ENCODE assay signal across 8 cellular contexts in the genomic region with DNA sequence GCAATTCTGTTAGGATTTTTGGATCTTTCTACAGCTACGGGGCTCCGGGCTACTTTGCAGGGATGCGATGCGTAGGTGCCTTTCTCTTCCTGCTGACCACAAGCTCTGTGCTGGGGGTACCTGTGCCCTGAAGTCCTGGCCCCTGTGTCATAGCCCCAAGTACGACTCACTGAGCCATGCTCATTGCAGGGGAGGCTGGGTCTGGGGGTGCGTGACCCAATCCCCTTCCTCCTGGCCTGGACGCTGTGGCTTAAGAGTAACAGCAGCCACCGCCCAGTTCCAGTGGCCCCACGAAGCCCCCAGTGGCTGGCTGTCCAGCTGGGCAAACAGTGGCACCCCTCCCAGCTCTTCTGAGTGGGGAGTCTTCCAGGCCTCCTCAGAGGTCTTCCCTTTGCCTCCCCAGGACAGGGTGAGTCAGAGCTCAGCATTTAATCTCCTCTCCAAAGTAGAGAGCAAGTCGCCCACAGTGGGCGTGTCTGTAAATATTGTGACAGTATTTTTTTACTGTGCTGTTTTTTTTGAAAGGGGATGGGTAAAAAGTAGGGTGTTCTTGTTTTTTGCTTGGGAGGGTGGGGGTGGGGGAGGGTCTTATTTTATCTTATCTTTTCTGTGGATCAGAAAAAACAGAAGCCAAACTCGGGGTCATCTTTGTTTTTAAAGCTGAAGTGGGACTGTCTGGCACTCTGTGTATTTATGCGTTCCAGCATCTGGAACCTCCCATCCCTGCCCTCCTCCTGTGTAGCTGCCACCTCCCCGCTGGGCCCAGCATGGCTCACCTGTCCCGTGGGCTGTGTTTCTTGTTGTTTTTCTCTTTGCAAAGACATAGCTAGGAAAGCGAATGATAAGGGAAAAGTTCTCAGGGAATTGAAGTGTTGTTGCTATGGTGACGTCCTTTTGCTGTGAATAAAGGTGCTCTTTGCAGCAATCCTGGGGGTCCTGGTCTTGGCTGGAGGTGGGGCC. TPM values are rescaled to one million over a fixed set of nuclear protein-coding genes. Genes with fewer than 3 reads are reported as not detected.
A peak's percentile ranks its signal among the peaks of the same experiment; 100 is the strongest.
DNase-seq lines count a peak whose midpoint lies in the region; ATAC-seq and TF ChIP-seq lines count a peak whose summit lies in the region.

No MANE protein-coding gene starts in this region.

- no peak for TF ChIP-seq POLR2A in gastrocnemius medialis (IDR thresholded peaks at IDR 0.05)

- H3K4me1 ChIP-seq in psoas muscle (peaks cover 12% of the 10 kb centered on the region), gastrocnemius medialis (peaks cover 0 to 11% of the 10 kb centered on the region in 2 donors)

- H3K4me3 ChIP-seq in HL-60 (replicated peaks; ENCODE audit: insufficient read depth, low read length) (no peak overlapping the region), psoas muscle (no peak overlapping the region), gastrocnemius medialis (no peak overlapping the region)

- H3K9me3 ChIP-seq in psoas muscle (no peaks in the 10 kb centered on the region), gastrocnemius medialis (no peaks in the 10 kb centered on the region)

- H3K9me3 Mint-ChIP-seq in T-helper 2 cell treated with Interferon-gamma antibody and Interleukin-4, amounts not matched to agents 5 μg/mL and 100 μg/mL, for 36 hours, result no peaks in the 10 kb centered on the region
- H3K9me3 Mint-ChIP-seq in dendritic cell treated with granulocyte-macrophage colony-stimulating factor and Interleukin-4, amounts not matched to agents 40 ng/mL and 50 ng/mL, for 4 days, result no peaks in the 10 kb centered on the region

- no peak for ATAC-seq in psoas muscle
- ATAC-seq in gastrocnemius medialis, result no peak

- 79 to 85% (median 82%) methylated on average over 17 of the region's 17 CpGs for WGBS in psoas muscle, 3 donors

- no peaks in the 10 kb centered on the region for H3K27me3 ChIP-seq in HL-60 (ENCODE audit: insufficient read depth, poor library complexity, severe bottlenecking)
- peaks cover 0 to 15% (median 10%) of the 10 kb centered on the region in 3 donors for H3K27me3 ChIP-seq in psoas muscle (ENCODE audit: insufficient read depth in 3 of 3, low read length in 2 of 3)
- peaks cover 12 to 25% (median 15%) of the 10 kb centered on the region in 3 donors for H3K27me3 ChIP-seq in gastrocnemius medialis

- peak overlapping the region; percentile 78 for H3K4me3 Mint-ChIP-seq in T-helper 2 cell treated with Interferon-gamma antibody and Interleukin-4, amounts not matched to agents 5 μg/mL and 100 μg/mL, for 36 hours
- peak overlapping the region; percentile 60 for H3K4me3 Mint-ChIP-seq in dendritic cell treated with granulocyte-macrophage colony-stimulating factor and Interleukin-4, amounts not matched to agents 40 ng/mL and 50 ng/mL, for 4 days

- no peak for TF ChIP-seq CTCF in HL-60 (IDR thresholded peaks at IDR 0.05; ENCODE audit: insufficient read depth, low read length)
- no peak for TF ChIP-seq CTCF in psoas muscle (IDR thresholded peaks at IDR 0.05)
- TF ChIP-seq CTCF in gastrocnemius medialis (IDR thresholded peaks at IDR 0.05 in 4 of 5, conservative IDR thresholded peaks at IDR 0.05 in 1 of 5), result no peak

- H3K27me3 Mint-ChIP-seq in T-helper 2 cell treated with Interferon-gamma antibody and Interleukin-4, amounts not matched to agents 5 μg/mL and 100 μg/mL, for 36 hours (ENCODE audit: low read depth), result no peaks in the 10 kb centered on the region
- H3K27me3 Mint-ChIP-seq in dendritic cell treated with granulocyte-macrophage colony-stimulating factor and Interleukin-4, amounts not matched to agents 40 ng/mL and 50 ng/mL, for 4 days, result no peaks in the 10 kb centered on the region

- DNase-seq in A172 (ENCODE audit: low spot score) (peak; percentile 98), HL-60 (ENCODE audit: low read depth in 1 of 2, low spot score in 1 of 2) (peak; percentile 55 to 58), psoas muscle (peak; percentile 36 to 45), gastrocnemius medialis (no peak), NCI-H446 (lab: John Stamatoyannopoulos, UW) (no peak), posterior cingulate gyrus (no peak)
- peak; percentile 56 for DNase-seq in T-helper 2 cell treated with Interferon-gamma antibody and Interleukin-4, amounts not matched to agents 5 μg/mL and 100 μg/mL, for 36 hours (ENCODE audit: low spot score)

- H3K36me3 Mint-ChIP-seq in T-helper 2 cell treated with Interferon-gamma antibody and Interleukin-4, amounts not matched to agents 5 μg/mL and 100 μg/mL, for 36 hours (ENCODE audit: low read depth), result peaks cover 31% of the 10 kb centered on the region
- H3K36me3 Mint-ChIP-seq in dendritic cell treated with granulocyte-macrophage colony-stimulating factor and Interleukin-4, amounts not matched to agents 40 ng/mL and 50 ng/mL, for 4 days (ENCODE audit: low read depth), result peaks cover 62% of the 10 kb centered on the region

- intact Hi-C loops in dendritic cell treated with granulocyte-macrophage colony-stimulating factor and Interleukin-4, amounts not matched to agents 40 ng/mL and 50 ng/mL, for 4 days (cut with micrococcal nuclease), result loop anchor here (5.0 to 10.0 kb wide), 2 partner anchors 40 to 107 kb away; partner anchors contain the start of gene TTYH3
- intact Hi-C loops in psoas muscle (cut with DNase I) (no loop called here), gastrocnemius medialis (cut with DNase I; ENCODE audit: low total_unique reads) (no loop called here), posterior cingulate gyrus (cut with DNase I) (no loop called here)

- peak overlapping the region; percentile 90 for H3K27ac Mint-ChIP-seq in T-helper 2 cell treated with Interferon-gamma antibody and Interleukin-4, amounts not matched to agents 5 μg/mL and 100 μg/mL, for 36 hours
- peak overlapping the region; percentile 98 for H3K27ac Mint-ChIP-seq in dendritic cell treated with granulocyte-macrophage colony-stimulating factor and Interleukin-4, amounts not matched to agents 40 ng/mL and 50 ng/mL, for 4 days

- H3K36me3 ChIP-seq in psoas muscle (ENCODE audit: insufficient read depth in 1 of 2, low read depth in 1 of 2), result no peaks in the 10 kb centered on the region
- no peaks in the 10 kb centered on the region for H3K36me3 ChIP-seq in gastrocnemius medialis

- in situ Hi-C loops in gastrocnemius medialis (cut with MboI; ENCODE audit: low sequenced_read_pairs in 4 of 4), result no loop called here

- H3K4me1 Mint-ChIP-seq in T-helper 2 cell treated with Interferon-gamma antibody and Interleukin-4, amounts not matched to agents 5 μg/mL and 100 μg/mL, for 36 hours (ENCODE audit: low read depth), result peaks cover 31% of the 10 kb centered on the region
- H3K4me1 Mint-ChIP-seq in dendritic cell treated with granulocyte-macrophage colony-stimulating factor and Interleukin-4, amounts not matched to agents 40 ng/mL and 50 ng/mL, for 4 days (ENCODE audit: low read depth), result peaks cover 96% of the 10 kb centered on the region

- H3K27ac ChIP-seq in HL-60 (replicated peaks), result peak overlapping the region; percentile 97
- H3K27ac ChIP-seq in psoas muscle, result no peak overlapping the region
- no peak overlapping the region for H3K27ac ChIP-seq in gastrocnemius medialis

RNA-seq across cellular contexts. Expression of gene LFNG, which starts 8.2 kb away (rescaled TPM):
- total RNA-seq in A172 (2014; rRNA removed; shearing (Covaris generic)), result 21.2 and 32.5 TPM in 2 replicates
- total RNA-seq in psoas muscle (1 to 10 TPM; 2.4 to 3.0 (median 2.8) TPM), gastrocnemius medialis (1 to 10 TPM; 1.0 to 5.9 (median 1.7) TPM)
- 1 to 10 TPM; 1.3 to 2.1 (median 2.0) TPM for polyA plus RNA-seq in psoas muscle

RNA-seq across cellular contexts. Expression of gene BRAT1, which starts 27.5 kb away (rescaled TPM):
- total RNA-seq in A172 (2014; rRNA removed; shearing (Covaris generic)), result 69.2 and 87.9 TPM in 2 replicates
- total RNA-seq in psoas muscle (10 to 100 TPM; 11.9 to 14.3 (median 12.5) TPM), gastrocnemius medialis (10 to 100 TPM; 15.3 to 36.4 (median 20.2) TPM)
- polyA plus RNA-seq in psoas muscle, result 10 to 100 TPM; 13.2 to 14.8 (median 14.4) TPM

RNA-seq across cellular contexts. Expression of gene IQCE, which starts 31.0 kb away (rescaled TPM):
- total RNA-seq in A172 (2014; rRNA removed; shearing (Covaris generic)), result 26.1 and 35.5 TPM in 2 replicates
- total RNA-seq in psoas muscle, result 1 to 10 TPM; 5.6 to 8.5 (median 7.1) TPM
- 1 to 10 TPM; 2.4 to 9.6 (median 6.5) TPM for polyA plus RNA-seq in psoas muscle
- total RNA-seq in gastrocnemius medialis, result 10 to 100 TPM in 1 of 4 donors, 1 to 10 TPM in 3; 6.3 to 11.5 (median 8.8) TPM

RNA-seq across cellular contexts. Expression of gene GRIFIN, which starts 51.6 kb away (rescaled TPM):
- total RNA-seq in A172 (2014; rRNA removed; shearing (Covaris generic)), result not detected in 2 replicates
- not detected for total RNA-seq in psoas muscle
- not detected for polyA plus RNA-seq in psoas muscle
- not detected for total RNA-seq in gastrocnemius medialis

Comparison
In these comparisons a context has a peak if more than half of its experiments do, and no peak if none do; other contexts are left out.
1. DNase-seq: peak in A172 (single experiment), HL-60 (2 of 2), T-helper 2 cell treated with Interferon-gamma antibody and Interleukin-4, amounts not matched to agents 5 μg/mL and 100 μg/mL, for 36 hours (single experiment) and psoas muscle (2 of 2); none in gastrocnemius medialis (0 of 2), NCI-H446 (0 of 2) and posterior cingulate gyrus (0 of 10).